Comparison of ENCODE assay signal across 9 cellular contexts in genomic region chr6:44222486-44222986, GRCh38. TPM values are rescaled to one million over a fixed set of nuclear protein-coding genes. Genes with fewer than 3 reads are reported as not detected.
DNase-seq lines count a peak whose midpoint lies in the region; ATAC-seq and TF ChIP-seq lines count a peak whose summit lies in the region.
"Had no signal": no experiment of that assay in that cellular context is flagged by ENCODE, and none has a peak within 500 bp of the region (broad histone marks: within the 10 kb centered on the region; RNA-seq: fewer than 3 reads in every experiment).

No MANE protein-coding gene starts in this region.

- no peak overlapping the region for H2AFZ ChIP-seq in PC-9

- DNase-seq in Caco-2 (no peak), PC-9 (no peak), endodermal cell (peak; percentile 74), ovary (peak in 1 of 5 donors; percentile 38), NCI-H2171 (lab: John Stamatoyannopoulos, UW) (no peak), mesenteric fat pad (ENCODE audit: low spot score) (no peak)

- H3K36me3 Mint-ChIP-seq in Caco-2 (ENCODE audit: insufficient read depth, unreplicated experiment): peaks cover 12% of the 10 kb centered on the region
- H3K36me3 Mint-ChIP-seq in endodermal cell (ENCODE audit: low read depth): no peaks in the 10 kb centered on the region

- ATAC-seq in GM18867 (IDR thresholded peaks at IDR 0.05; ENCODE audit: unreplicated experiment) (no peak), GM21825 (IDR thresholded peaks at IDR 0.05; ENCODE audit: unreplicated experiment) (no peak)

- H3K4me2 ChIP-seq in PC-9: peak overlapping the region; percentile 87

- peaks cover 7% of the 10 kb centered on the region for H3K4me1 Mint-ChIP-seq in Caco-2 (ENCODE audit: low read depth, unreplicated experiment)
- peaks cover 52% of the 10 kb centered on the region for H3K4me1 Mint-ChIP-seq in endodermal cell

- H3K27me3 Mint-ChIP-seq in Caco-2 (ENCODE audit: insufficient read depth, unreplicated experiment): no peaks in the 10 kb centered on the region
- H3K27me3 Mint-ChIP-seq in endodermal cell (ENCODE audit: insufficient read depth): peaks cover under 1% of the 10 kb centered on the region

- H3K27ac Mint-ChIP-seq in Caco-2 (ENCODE audit: unreplicated experiment) (peak overlapping the region; percentile 44), endodermal cell (peak overlapping the region; percentile 52)

- POLR2A ChIA-PET in Caco-2 (lab: Charles Lee): interaction anchor here (1.0 to 1.7 kb wide), 3 partner anchors 15 to 420 kb away, joined by 3 to 8 read pairs (median 5); partner anchors contain the start of gene SLC35B2
- POLR2A ChIA-PET in PC-9 (lab: Charles Lee; ENCODE audit: unreplicated experiment): no interaction called here

- peaks cover 24% of the 10 kb centered on the region; the same call in 1 of the 2 replicates for H3F3A ChIP-seq in PC-9 (ENCODE audit: insufficient read depth, low read depth)

- H3K9me2 ChIP-seq in PC-9 (ENCODE audit: insufficient read depth): no peaks in the 10 kb centered on the region

- intact Hi-C loops in Caco-2 (cut with micrococcal nuclease; ENCODE audit: unreplicated experiment) (no loop called here), PC-9 (cut with micrococcal nuclease; ENCODE audit: unreplicated experiment) (no loop called here), ovary (cut with DNase I) (loop anchor here in 1 of 4 donors (2.0 kb wide), 1 partner anchor 14 kb away; no protein-coding TSS in a partner anchor)

- H3K9me3 Mint-ChIP-seq in Caco-2 (ENCODE audit: unreplicated experiment) (no peaks in the 10 kb centered on the region), endodermal cell (no peaks in the 10 kb centered on the region)

- H3K36me3 ChIP-seq in Caco-2 (ENCODE audit: control insufficient read depth, insufficient read depth, low read length): no peaks in the 10 kb centered on the region
- H3K36me3 ChIP-seq in PC-9 (ENCODE audit: low read depth): no peaks in the 10 kb centered on the region
- no peaks in the 10 kb centered on the region for H3K36me3 ChIP-seq in endodermal cell (ENCODE audit: control insufficient read depth, insufficient read depth, low read length)
- H3K36me3 ChIP-seq in ovary: no peaks in the 10 kb centered on the region

- BruUV-seq in Caco-2 (replicated peaks; lab: Mats Ljungman, UMichigan) (no TSS peak), PC-9 (replicated peaks; lab: Mats Ljungman, UMichigan) (no TSS peak)

- TF ChIP-seq POLR2A in ovary (IDR thresholded peaks at IDR 0.05): no peak

- H4K20me1 ChIP-seq in PC-9 (ENCODE audit: insufficient read depth): peaks cover 3% of the 10 kb centered on the region; the same call in 1 of the 2 replicates

- no peak for TF ChIP-seq EP300 in ovary (IDR thresholded peaks at IDR 0.05)

- TF ChIP-seq CTCF in Caco-2 (IDR thresholded peaks at IDR 0.05; ENCODE audit: insufficient read depth in 1 of 2, low read depth in 1 of 2, low read length in 1 of 2, severe bottlenecking in 1 of 2, unreplicated experiment in 1 of 2) (no peak), PC-9 (conservative IDR thresholded peaks at IDR 0.05) (no peak), endodermal cell (conservative IDR thresholded peaks at IDR 0.05) (no peak), ovary (IDR thresholded peaks at IDR 0.05) (no peak)

- H3K79me2 ChIP-seq in PC-9 (ENCODE audit: low read depth): peaks cover 17% of the 10 kb centered on the region

- H3K9me3 ChIP-seq in Caco-2 (no peaks in the 10 kb centered on the region), PC-9 (ENCODE audit: insufficient read depth, low read depth) (no peaks in the 10 kb centered on the region), endodermal cell (ENCODE audit: control insufficient read depth, low read length) (no peaks in the 10 kb centered on the region), ovary (no peaks in the 10 kb centered on the region)

- H3K4me1 ChIP-seq in Caco-2: peaks cover 50% of the 10 kb centered on the region
- peaks cover 35% of the 10 kb centered on the region for H3K4me1 ChIP-seq in PC-9 (replicated peaks; ENCODE audit: insufficient read depth)
- H3K4me1 ChIP-seq in endodermal cell (ENCODE audit: control insufficient read depth, insufficient read depth, low read length): peaks cover 20% of the 10 kb centered on the region
- peaks cover 37% of the 10 kb centered on the region for H3K4me1 ChIP-seq in ovary (ENCODE audit: insufficient read depth)

- H3K4me3 Mint-ChIP-seq in Caco-2 (ENCODE audit: unreplicated experiment): peak overlapping the region; percentile 89
- H3K4me3 Mint-ChIP-seq in endodermal cell: peak overlapping the region; percentile 76

- H3K4me3 ChIP-seq in Caco-2 (ENCODE audit: low read depth, low read length) (no peak overlapping the region; the same call in 1 of the 2 replicates), PC-9 (0 out of 2 replicates have a peak overlapping the region, but pooled peaks have one; percentile 57), endodermal cell (ENCODE audit: low read length) (peak overlapping the region; percentile 73), ovary (peak overlapping the region; percentile 53)

- H3K27me3 ChIP-seq in Caco-2 (replicated peaks; ENCODE audit: control insufficient read depth, insufficient read depth, low read length) (no peaks in the 10 kb centered on the region), PC-9 (ENCODE audit: insufficient read depth, low read depth) (no peaks in the 10 kb centered on the region), endodermal cell (ENCODE audit: control insufficient read depth, insufficient read depth, low read length, poor library complexity, severe bottlenecking) (no peaks in the 10 kb centered on the region), ovary (no peaks in the 10 kb centered on the region)

- no peak overlapping the region for H3K27ac ChIP-seq in PC-9
- no peak overlapping the region for H3K27ac ChIP-seq in endodermal cell (ENCODE audit: low read depth, low read length)
- peak overlapping the region; percentile 67 to 72 for H3K27ac ChIP-seq in ovary

- CTCF ChIA-PET in Caco-2 (lab: Charles Lee) (interaction anchor here (1.6 to 4.0 kb wide), 2 partner anchors 12 to 49 kb away, joined by 5 to 25 read pairs; no protein-coding TSS in a partner anchor), PC-9 (lab: Charles Lee) (no interaction called here)

- 31% methylated on average over 9 of the region's 9 CpGs; no CpG with 5 or more reads in 1 of the 2 experiments for WGBS in endodermal cell (ENCODE audit: insufficient coverage in 1 of 2, insufficient read length in 1 of 2), 2 experiments
- 50 to 62% (median 58%) methylated on average over 9 of the region's 9 CpGs for WGBS in ovary, 3 donors

- H3K9ac ChIP-seq in endodermal cell (ENCODE audit: extremely low read depth, low read length, poor library complexity, severe bottlenecking): no peak overlapping the region

RNA-seq across cellular contexts. Expression of gene SLC29A1, which starts 0.9 kb away (rescaled TPM):
- total RNA-seq in Caco-2 (2022) (80.7 and 81.3 TPM in 2 replicates), PC-9 (2021) (45.3 and 46.9 TPM in 2 replicates), endodermal cell (100 to 1,000 TPM; 129 to 155 TPM), ovary (10 to 100 TPM; 11.2 to 35.4 (median 30.2) TPM), mesenteric fat pad (205 TPM)
- 65.0 TPM for polyA plus RNA-seq in endodermal cell (2013, experiment 1 of 2)
- 58.4 TPM for polyA plus RNA-seq in endodermal cell (2013, experiment 2 of 2)
- 10 to 100 TPM; 24.8 to 54.0 TPM for polyA plus RNA-seq in ovary

RNA-seq across cellular contexts. Expression of gene MYMX, which starts 5.8 kb away (rescaled TPM):
- not detected in 2 replicates for total RNA-seq in Caco-2 (2022)
- total RNA-seq in PC-9 (2021): not detected in 2 replicates
- total RNA-seq in endodermal cell: 1 to 10 TPM; 1.7 to 1.8 TPM
- 1.1 TPM for polyA plus RNA-seq in endodermal cell (2013, experiment 1 of 2)
- polyA plus RNA-seq in endodermal cell (2013, experiment 2 of 2): 0.83 TPM
- total RNA-seq in ovary: under 1 TPM in 2 of 7 donors, not detected in 5; 0.43 to 0.50 TPM
- polyA plus RNA-seq in ovary: under 1 TPM; 0.40 to 0.42 TPM
- total RNA-seq in mesenteric fat pad: 11.6 TPM
- total RNA-seq: M059J had no signal

RNA-seq across cellular contexts. Expression of gene HSP90AB1, which starts 24.4 kb away (rescaled TPM):
- total RNA-seq in Caco-2 (2022) (967 and 1,046 TPM in 2 replicates), PC-9 (2021) (895 and 1,136 TPM in 2 replicates), endodermal cell (1,000 to 10,000 TPM; 1,356 to 1,422 TPM), ovary (1,000 to 10,000 TPM in 6 of 7 donors, 100 to 1,000 TPM in 1; 820 to 1,796 (median 1,051) TPM), mesenteric fat pad (630 TPM)
- 1,137 TPM for polyA plus RNA-seq in endodermal cell (2013, experiment 1 of 2)
- polyA plus RNA-seq in endodermal cell (2013, experiment 2 of 2): 1,046 TPM
- polyA plus RNA-seq in ovary: 1,000 to 10,000 TPM in 1 of 2 donors, 100 to 1,000 TPM in 1; 972 to 1,905 TPM

RNA-seq across cellular contexts. Expression of gene SLC35B2, which starts 34.8 kb away (rescaled TPM):
- total RNA-seq in Caco-2 (2022): 44.6 and 44.8 TPM in 2 replicates
- 57.6 and 59.7 TPM in 2 replicates for total RNA-seq in PC-9 (2021)
- 10 to 100 TPM; 52.5 to 54.3 TPM for total RNA-seq in endodermal cell
- 42.1 TPM for polyA plus RNA-seq in endodermal cell (2013, experiment 1 of 2)
- 39.6 TPM for polyA plus RNA-seq in endodermal cell (2013, experiment 2 of 2)
- 10 to 100 TPM; 19.7 to 41.0 (median 29.7) TPM for total RNA-seq in ovary
- 10 to 100 TPM; 21.0 to 23.9 TPM for polyA plus RNA-seq in ovary
- total RNA-seq in mesenteric fat pad: 27.4 TPM

RNA-seq across cellular contexts. Expression of gene NFKBIE, which starts 42.8 kb away (rescaled TPM):
- total RNA-seq in Caco-2 (2022): 8.4 and 10.1 TPM in 2 replicates
- 7.6 and 10.2 TPM in 2 replicates for total RNA-seq in PC-9 (2021)
- 10 to 100 TPM in 1 of 2 donors, 1 to 10 TPM in 1; 8.3 to 11.0 TPM for total RNA-seq in endodermal cell
- 8.9 TPM for polyA plus RNA-seq in endodermal cell (2013, experiment 1 of 2)
- polyA plus RNA-seq in endodermal cell (2013, experiment 2 of 2): 5.6 TPM
- 10 to 100 TPM in 2 of 7 donors, 1 to 10 TPM in 5; 2.8 to 93.6 (median 4.9) TPM for total RNA-seq in ovary
- polyA plus RNA-seq in ovary: 1 to 10 TPM; 2.7 to 6.8 TPM
- 6.6 TPM for total RNA-seq in mesenteric fat pad

Comparison
In these comparisons a context has a peak if more than half of its experiments do, and no peak if none do; other contexts are left out.
1. H3K27ac ChIP-seq: peak in ovary (2 of 2); none in PC-9 (single experiment) and endodermal cell (single experiment).